15 cellular contexts compared by ENCODE assay signal in genomic region chr1:205533729-205534443, GRCh38.
"Had no signal": no experiment of that assay in that cellular context is flagged by ENCODE, and none has a peak within 500 bp of the region (broad histone marks: within the 10 kb centered on the region; RNA-seq: fewer than 3 reads in every experiment).

No MANE protein-coding gene starts in this region.

- ATAC-seq: esophagus mucosa, natural killer cell, psoas muscle, right lobe of liver had no signal

- H3K27me3 ChIP-seq: adrenal gland, dorsolateral prefrontal cortex, hepatocyte, right lobe of liver had no signal

- H3K27ac Mint-ChIP-seq: activated CD4-positive, alpha-beta memory T cell treated with anti-CD3 and anti-CD28 coated beads for 36 hours; activated naive CD4-positive, alpha-beta T cell treated with anti-CD3 and anti-CD28 coated beads, Interleukin-2, amount 50 U/mL, for 24 hours; activated T-cell treated with anti-CD3 and anti-CD28 coated beads, Interleukin-2, amount 50 U/mL, for 24 hours; natural killer cell; stimulated activated naive CD8-positive, alpha-beta T cell treated with anti-CD3 and anti-CD28 coated beads, Interleukin-15, Interleukin-2, amounts not matched to agents 100 ng/mL and 50 ng/mL, for 24 hours; type B pancreatic cell had no signal

- H3K4me3 Mint-ChIP-seq: activated CD4-positive, alpha-beta memory T cell treated with anti-CD3 and anti-CD28 coated beads for 36 hours; activated naive CD4-positive, alpha-beta T cell treated with anti-CD3 and anti-CD28 coated beads, Interleukin-2, amount 50 U/mL, for 24 hours; activated T-cell treated with anti-CD3 and anti-CD28 coated beads, Interleukin-2, amount 50 U/mL, for 24 hours; natural killer cell; stimulated activated naive CD8-positive, alpha-beta T cell treated with anti-CD3 and anti-CD28 coated beads, Interleukin-15, Interleukin-2, amounts not matched to agents 100 ng/mL and 50 ng/mL, for 24 hours; type B pancreatic cell had no signal

- H3K27ac ChIP-seq: adrenal gland, hepatocyte, left ventricle myocardium inferior, psoas muscle, right lobe of liver had no signal

- H3K9me3 ChIP-seq: adrenal gland, left ventricle myocardium inferior, psoas muscle, right lobe of liver had no signal

- H3K36me3 ChIP-seq: right lobe of liver had no signal

- H3K4me3 ChIP-seq: adrenal gland, dorsolateral prefrontal cortex, hepatocyte, left ventricle myocardium inferior, psoas muscle, right lobe of liver had no signal

- H3K9me3 Mint-ChIP-seq: activated CD4-positive, alpha-beta memory T cell treated with anti-CD3 and anti-CD28 coated beads for 36 hours; activated naive CD4-positive, alpha-beta T cell treated with anti-CD3 and anti-CD28 coated beads, Interleukin-2, amount 50 U/mL, for 24 hours; activated T-cell treated with anti-CD3 and anti-CD28 coated beads, Interleukin-2, amount 50 U/mL, for 24 hours; natural killer cell; stimulated activated naive CD8-positive, alpha-beta T cell treated with anti-CD3 and anti-CD28 coated beads, Interleukin-15, Interleukin-2, amounts not matched to agents 100 ng/mL and 50 ng/mL, for 24 hours; type B pancreatic cell had no signal

- H3K4me1 ChIP-seq: adrenal gland, psoas muscle, right lobe of liver had no signal

- H3K36me3 Mint-ChIP-seq: activated CD4-positive, alpha-beta memory T cell treated with anti-CD3 and anti-CD28 coated beads for 36 hours; activated naive CD4-positive, alpha-beta T cell treated with anti-CD3 and anti-CD28 coated beads, Interleukin-2, amount 50 U/mL, for 24 hours; natural killer cell; type B pancreatic cell had no signal

- DNase-seq: activated CD4-positive, alpha-beta memory T cell treated with anti-CD3 and anti-CD28 coated beads for 36 hours; activated T-cell treated with anti-CD3 and anti-CD28 coated beads, Interleukin-2, amount 50 U/mL, for 24 hours; left ventricle myocardium inferior; mesenchymal stem cell; natural killer cell; occipital lobe had no signal
